Comparison of ENCODE assay signal across 21 cellular contexts in genomic region chr4:19047481-19047880, GRCh38.
"Had no signal": no experiment of that assay in that cellular context is flagged by ENCODE, and none has a peak within 500 bp of the region (broad histone marks: within the 10 kb centered on the region; RNA-seq: fewer than 3 reads in every experiment).

No MANE protein-coding gene starts in this region.

- H3K4me3 ChIP-seq: dorsolateral prefrontal cortex, gastroesophageal sphincter, left ventricle myocardium inferior, lower lobe of right lung, psoas muscle, uterus had no signal

- DNase-seq: cortex of kidney; dorsolateral prefrontal cortex; effector memory CD4-positive, alpha-beta T cell; glutamatergic neuron; kidney; left cardiac atrium; left ventricle myocardium inferior; lower lobe of right lung; mesendoderm; naive B cell; psoas muscle; stimulated activated CD4-positive, alpha-beta T cell treated with anti-CD3 and anti-CD28 coated beads, Interleukin-2, amount 100 ng/mL, for 24 hours; stimulated activated CD4-positive, alpha-beta T cell treated with anti-CD3 and anti-CD28 coated beads, Interleukin-4, amount 100 ng/mL, for 4 hours; stimulated activated naive CD4-positive, alpha-beta T cell; uterus had no signal

- H3K9me3 ChIP-seq: gastroesophageal sphincter, left ventricle myocardium inferior, lower lobe of right lung, neutrophil, psoas muscle, uterus had no signal

- H3K27ac Mint-ChIP-seq: naive B cell, type B pancreatic cell had no signal

- ATAC-seq: esophagus mucosa, gastroesophageal sphincter, left cardiac atrium, lower lobe of right lung, psoas muscle, sciatic nerve had no signal

- H3K27me3 Mint-ChIP-seq: naive B cell had no signal

- H3K36me3 ChIP-seq: gastroesophageal sphincter, left ventricle myocardium inferior, lower lobe of right lung, neutrophil, uterus had no signal

- H3K36me3 Mint-ChIP-seq: naive B cell, type B pancreatic cell had no signal

- H3K9me3 Mint-ChIP-seq: type B pancreatic cell had no signal

- H3K4me1 Mint-ChIP-seq: naive B cell had no signal

- H3K27ac ChIP-seq: dorsolateral prefrontal cortex, gastroesophageal sphincter, left ventricle myocardium inferior, lower lobe of right lung, neutrophil, psoas muscle, uterus had no signal

- H3K4me3 Mint-ChIP-seq: naive B cell, nephron, type B pancreatic cell had no signal

- H3K4me1 ChIP-seq: gastroesophageal sphincter, left ventricle myocardium inferior, lower lobe of right lung, psoas muscle, uterus had no signal

- H3K27me3 ChIP-seq: gastroesophageal sphincter, neutrophil, uterus had no signal
